8 cellular contexts compared by ENCODE assay signal in genomic region chr14:49619273-49619672, GRCh38. TPM values are rescaled to one million over a fixed set of nuclear protein-coding genes. Genes with fewer than 3 reads are reported as not detected.
DNase-seq lines count a peak whose midpoint lies in the region; TF ChIP-seq lines count a peak whose summit lies in the region.
"Not testable (repeated sequence)": the region's sequence is repeated elsewhere in the genome, so short reads cannot be mapped to it uniquely, and the experiment has no call there.

No MANE protein-coding gene starts in this region.

- not testable (repeated sequence) for TF ChIP-seq CTCF in BE2C (IDR thresholded peaks at IDR 0.05; ENCODE audit: low read depth, low read length); SK-N-SH (IDR thresholded peaks at IDR 0.05); endodermal cell (conservative IDR thresholded peaks at IDR 0.05); nephron progenitor cell (IDR thresholded peaks at IDR 0.05)

- H3K36me3 ChIP-seq in BE2C (peaks cover 38% of the 10 kb centered on the region), HUES48 (ENCODE audit: control insufficient read depth, insufficient read depth, low read length) (peaks cover 34% of the 10 kb centered on the region), SK-N-SH (replicated peaks in 1 of 2; ENCODE audit: control insufficient read depth in 1 of 2, insufficient read depth in 2 of 2, low read length in 1 of 2) (peaks cover 20 to 42% of the 10 kb centered on the region in 2 experiments), endodermal cell (ENCODE audit: control insufficient read depth, insufficient read depth, low read length) (peaks cover 54% of the 10 kb centered on the region)

- H3K79me2 ChIP-seq in SK-N-SH (ENCODE audit: insufficient read depth): peaks cover 68% of the 10 kb centered on the region

- not testable (repeated sequence) for H3K9me2 ChIP-seq in SK-N-SH

- not testable (repeated sequence) for H3K9me3 Mint-ChIP-seq in activated naive CD8-positive, alpha-beta T cell treated with anti-CD3 and anti-CD28 coated beads for 36 hours; endodermal cell; nephron progenitor cell; stimulated activated naive CD8-positive, alpha-beta T cell treated with anti-CD3 and anti-CD28 coated beads, Interleukin-15, Interleukin-2, amounts not matched to agents 100 ng/mL and 50 ng/mL, for 24 hours

- peak overlapping the region; percentile 97 for H3K27ac Mint-ChIP-seq in activated naive CD8-positive, alpha-beta T cell treated with anti-CD3 and anti-CD28 coated beads for 36 hours
- H3K27ac Mint-ChIP-seq in endodermal cell (peak overlapping the region; percentile 97), nephron progenitor cell (peak overlapping the region; percentile 100)
- peak overlapping the region; percentile 97 for H3K27ac Mint-ChIP-seq in stimulated activated naive CD8-positive, alpha-beta T cell treated with anti-CD3 and anti-CD28 coated beads, Interleukin-15, Interleukin-2, amounts not matched to agents 100 ng/mL and 50 ng/mL, for 24 hours

- 37% methylated on average over 19 of the region's 19 CpGs for WGBS in SK-N-SH (ENCODE audit: low lambda C conversion rate)
- 68 to 78% methylated on average over 15 to 19 of the region's 19 CpGs for WGBS in endodermal cell (ENCODE audit: insufficient coverage in 1 of 2, insufficient read length in 1 of 2), 2 experiments

- TF ChIP-seq EP300 in SK-N-SH (IDR thresholded peaks at IDR 0.05; ENCODE audit: borderline replicate concordance in 1 of 2, low read depth in 1 of 2, low read length in 1 of 2): not testable (repeated sequence)

- peaks cover 24% of the 10 kb centered on the region for H3F3A ChIP-seq in SK-N-SH (replicated peaks; ENCODE audit: insufficient read depth)

- H3K4me1 ChIP-seq in BE2C; endodermal cell (ENCODE audit: control insufficient read depth, insufficient read depth, low read length): not testable (repeated sequence)
- peaks cover 17% of the 10 kb centered on the region for H3K4me1 ChIP-seq in HUES48 (ENCODE audit: control insufficient read depth, insufficient read depth, low read length)
- H3K4me1 ChIP-seq in SK-N-SH (ENCODE audit: control insufficient read depth in 1 of 2, insufficient read depth in 2 of 2, low read depth in 1 of 2, low read length in 1 of 2): peaks cover 22 to 28% of the 10 kb centered on the region in 2 experiments

- not testable (repeated sequence) for H2AFZ ChIP-seq in SK-N-SH (ENCODE audit: low read depth)

- H3K4me3 ChIP-seq in BE2C (ENCODE audit: low read depth, low read length) (peak overlapping the region; percentile 91), HUES48 (ENCODE audit: low read depth, low read length) (peak overlapping the region; percentile 99), SK-N-SH (ENCODE audit: low read depth in 2 of 2, low read length in 1 of 2) (peak overlapping the region; percentile 92 to 96), endodermal cell (ENCODE audit: low read length) (peak overlapping the region; percentile 91), iPS-18c (ENCODE audit: insufficient read depth, low read depth, low read length) (peak overlapping the region; percentile 85)

- POLR2A ChIA-PET in SK-N-SH (lab: Yijun Ruan, JAX): interaction anchor here (2.5 kb wide), 2 partner anchors 13 to 15 kb away, joined by 9 to 17 read pairs; partner anchors contain the start of gene DNAAF2

- H3K4me2 ChIP-seq in SK-N-SH: peak overlapping the region; percentile 87

- not testable (repeated sequence) for H3K27me3 ChIP-seq in BE2C; HUES48 (ENCODE audit: control insufficient read depth, insufficient read depth, low read length); SK-N-SH (ENCODE audit: insufficient read depth); endodermal cell (ENCODE audit: control insufficient read depth, insufficient read depth, low read length, poor library complexity, severe bottlenecking)

- peaks cover 37% of the 10 kb centered on the region for H4K20me1 ChIP-seq in SK-N-SH (ENCODE audit: insufficient read depth)

- not testable (repeated sequence) for TF ChIP-seq RAD21 in SK-N-SH (IDR thresholded peaks at IDR 0.05; ENCODE audit: low read length)

- DNase-seq in BE2C; SK-N-SH; activated naive CD8-positive, alpha-beta T cell treated with anti-CD3 and anti-CD28 coated beads for 36 hours; endodermal cell; nephron progenitor cell: not testable (repeated sequence)

- CTCF ChIA-PET in SK-N-SH (lab: Yijun Ruan, JAX): interaction anchor here (1.2 to 6.1 kb wide), 3 partner anchors 15 to 158 kb away, joined by 6 to 39 read pairs (median 22); partner anchors contain the start of genes DNAAF2 and RPS29

- peaks cover 48% of the 10 kb centered on the region for H3K4me1 Mint-ChIP-seq in activated naive CD8-positive, alpha-beta T cell treated with anti-CD3 and anti-CD28 coated beads for 36 hours
- H3K4me1 Mint-ChIP-seq in endodermal cell (peaks cover 16% of the 10 kb centered on the region), nephron progenitor cell (peaks cover 31% of the 10 kb centered on the region)
- H3K4me1 Mint-ChIP-seq in stimulated activated naive CD8-positive, alpha-beta T cell treated with anti-CD3 and anti-CD28 coated beads, Interleukin-15, Interleukin-2, amounts not matched to agents 100 ng/mL and 50 ng/mL, for 24 hours (ENCODE audit: low read depth): peaks cover 46% of the 10 kb centered on the region

- not testable (repeated sequence) for H3K9me3 ChIP-seq in BE2C; HUES48 (ENCODE audit: control insufficient read depth, insufficient read depth, low read length); SK-N-SH; endodermal cell (ENCODE audit: control insufficient read depth, low read length); iPS-18c (ENCODE audit: control insufficient read depth, insufficient read depth, low read length)

- not testable (repeated sequence) for H3K27me3 Mint-ChIP-seq in activated naive CD8-positive, alpha-beta T cell treated with anti-CD3 and anti-CD28 coated beads for 36 hours; endodermal cell (ENCODE audit: insufficient read depth); nephron progenitor cell (ENCODE audit: low read depth, poor library complexity); stimulated activated naive CD8-positive, alpha-beta T cell treated with anti-CD3 and anti-CD28 coated beads, Interleukin-15, Interleukin-2, amounts not matched to agents 100 ng/mL and 50 ng/mL, for 24 hours

- peak overlapping the region; percentile 95 for H3K4me3 Mint-ChIP-seq in activated naive CD8-positive, alpha-beta T cell treated with anti-CD3 and anti-CD28 coated beads for 36 hours
- H3K4me3 Mint-ChIP-seq in endodermal cell (peak overlapping the region; percentile 98), nephron progenitor cell (peak overlapping the region; percentile 99)
- peak overlapping the region; percentile 98 for H3K4me3 Mint-ChIP-seq in stimulated activated naive CD8-positive, alpha-beta T cell treated with anti-CD3 and anti-CD28 coated beads, Interleukin-15, Interleukin-2, amounts not matched to agents 100 ng/mL and 50 ng/mL, for 24 hours

- peak overlapping the region; percentile 95; the same call in 1 of the 2 replicates for H3K9ac ChIP-seq in HUES48 (ENCODE audit: low read depth, low read length)
- peak overlapping the region; percentile 95 for H3K9ac ChIP-seq in SK-N-SH
- peak overlapping the region; percentile 88 for H3K9ac ChIP-seq in endodermal cell (ENCODE audit: extremely low read depth, low read length, poor library complexity, severe bottlenecking)

- peak overlapping the region; percentile 94 for H3K27ac ChIP-seq in HUES48 (ENCODE audit: low read depth, low read length)
- not testable (repeated sequence) for H3K27ac ChIP-seq in SK-N-SH (ENCODE audit: low read depth in 2 of 2, low read length in 1 of 2); endodermal cell (ENCODE audit: low read depth, low read length)

- H3K36me3 Mint-ChIP-seq in activated naive CD8-positive, alpha-beta T cell treated with anti-CD3 and anti-CD28 coated beads for 36 hours: peaks cover 50% of the 10 kb centered on the region
- H3K36me3 Mint-ChIP-seq in endodermal cell (ENCODE audit: low read depth) (peaks cover 17% of the 10 kb centered on the region), nephron progenitor cell (ENCODE audit: low read depth) (peaks cover 40% of the 10 kb centered on the region)
- peaks cover 64% of the 10 kb centered on the region for H3K36me3 Mint-ChIP-seq in stimulated activated naive CD8-positive, alpha-beta T cell treated with anti-CD3 and anti-CD28 coated beads, Interleukin-15, Interleukin-2, amounts not matched to agents 100 ng/mL and 50 ng/mL, for 24 hours (ENCODE audit: low read depth)

RNA-seq across cellular contexts. Expression of gene RPL36AL, which starts 1.2 kb away (rescaled TPM):
- polyA plus RNA-seq in BE2C (2012; ENCODE audit: insufficient read depth, insufficient read length, low read depth): 451 TPM
- polyA plus RNA-seq in SK-N-SH (2012; rRNA removed): 260 and 337 TPM in 2 replicates
- polyA plus RNA-seq in SK-N-SH (2012; cell fraction: cytosol; rRNA removed): 446 and 755 TPM in 2 replicates
- polyA plus RNA-seq in SK-N-SH (2012; cell fraction: nucleus; rRNA removed): 59.1 and 73.7 TPM in 2 replicates
- 100 to 1,000 TPM; 236 to 250 TPM for total RNA-seq in activated naive CD8-positive, alpha-beta T cell treated with anti-CD3 and anti-CD28 coated beads for 36 hours
- total RNA-seq in endodermal cell: 100 to 1,000 TPM; 167 to 176 TPM
- 168 TPM for polyA plus RNA-seq in endodermal cell (2013, experiment 1 of 2)
- 166 TPM for polyA plus RNA-seq in endodermal cell (2013, experiment 2 of 2)

RNA-seq across cellular contexts. Expression of gene MGAT2, which starts 1.3 kb away (rescaled TPM):
- 41.2 TPM for polyA plus RNA-seq in BE2C (2012; ENCODE audit: insufficient read depth, insufficient read length, low read depth)
- 20.6 and 22.0 TPM in 2 replicates for polyA plus RNA-seq in SK-N-SH (2012; rRNA removed)
- 24.4 and 24.8 TPM in 2 replicates for polyA plus RNA-seq in SK-N-SH (2012; cell fraction: cytosol; rRNA removed)
- 9.3 and 9.7 TPM in 2 replicates for polyA plus RNA-seq in SK-N-SH (2012; cell fraction: nucleus; rRNA removed)
- total RNA-seq in activated naive CD8-positive, alpha-beta T cell treated with anti-CD3 and anti-CD28 coated beads for 36 hours: 10 to 100 TPM; 40.0 to 42.0 TPM
- total RNA-seq in endodermal cell: 10 to 100 TPM; 21.4 to 23.5 TPM
- 22.3 TPM for polyA plus RNA-seq in endodermal cell (2013, experiment 1 of 2)
- polyA plus RNA-seq in endodermal cell (2013, experiment 2 of 2): 22.9 TPM

RNA-seq across cellular contexts. Expression of gene DNAAF2, which starts 15.8 kb away (rescaled TPM):
- polyA plus RNA-seq in BE2C (2012; ENCODE audit: insufficient read depth, insufficient read length, low read depth): 19.5 TPM
- 8.9 and 9.9 TPM in 2 replicates for polyA plus RNA-seq in SK-N-SH (2012; rRNA removed)
- polyA plus RNA-seq in SK-N-SH (2012; cell fraction: cytosol; rRNA removed): 10.8 and 11.4 TPM in 2 replicates
- polyA plus RNA-seq in SK-N-SH (2012; cell fraction: nucleus; rRNA removed): 5.8 and 9.6 TPM in 2 replicates
- total RNA-seq in activated naive CD8-positive, alpha-beta T cell treated with anti-CD3 and anti-CD28 coated beads for 36 hours: 10 to 100 TPM; 15.5 to 15.6 TPM
- 10 to 100 TPM; 18.5 to 19.7 TPM for total RNA-seq in endodermal cell
- 19.4 TPM for polyA plus RNA-seq in endodermal cell (2013, experiment 1 of 2)
- polyA plus RNA-seq in endodermal cell (2013, experiment 2 of 2): 21.4 TPM

RNA-seq across cellular contexts. Expression of gene LRR1, which starts 20.5 kb away (rescaled TPM):
- 7.3 TPM for polyA plus RNA-seq in BE2C (2012; ENCODE audit: insufficient read depth, insufficient read length, low read depth)
- 9.3 and 9.5 TPM in 2 replicates for polyA plus RNA-seq in SK-N-SH (2012; rRNA removed)
- 11.5 and 17.6 TPM in 2 replicates for polyA plus RNA-seq in SK-N-SH (2012; cell fraction: cytosol; rRNA removed)
- polyA plus RNA-seq in SK-N-SH (2012; cell fraction: nucleus; rRNA removed): 3.7 and 4.5 TPM in 2 replicates
- total RNA-seq in activated naive CD8-positive, alpha-beta T cell treated with anti-CD3 and anti-CD28 coated beads for 36 hours: 10 to 100 TPM; 58.9 to 59.9 TPM
- 10 to 100 TPM; 20.4 to 22.9 TPM for total RNA-seq in endodermal cell
- 22.7 TPM for polyA plus RNA-seq in endodermal cell (2013, experiment 1 of 2)
- 23.7 TPM for polyA plus RNA-seq in endodermal cell (2013, experiment 2 of 2)

RNA-seq across cellular contexts. Expression of gene RPS29, which starts 33.1 kb away (rescaled TPM):
- polyA plus RNA-seq in BE2C (2012; ENCODE audit: insufficient read depth, insufficient read length, low read depth): 1,973 TPM
- 11,220 and 15,074 TPM in 2 replicates for polyA plus RNA-seq in SK-N-SH (2012; rRNA removed)
- 14,126 and 18,473 TPM in 2 replicates for polyA plus RNA-seq in SK-N-SH (2012; cell fraction: cytosol; rRNA removed)
- polyA plus RNA-seq in SK-N-SH (2012; cell fraction: nucleus; rRNA removed): 2,005 and 4,034 TPM in 2 replicates
- total RNA-seq in activated naive CD8-positive, alpha-beta T cell treated with anti-CD3 and anti-CD28 coated beads for 36 hours: 1,000 to 10,000 TPM; 1,759 to 2,048 TPM
- total RNA-seq in endodermal cell: 1,000 to 10,000 TPM; 1,577 to 1,586 TPM
- polyA plus RNA-seq in endodermal cell (2013, experiment 1 of 2): 3,717 TPM
- 3,497 TPM for polyA plus RNA-seq in endodermal cell (2013, experiment 2 of 2)
